Comparison of ENCODE assay signal across 19 cellular contexts in the genomic region with DNA sequence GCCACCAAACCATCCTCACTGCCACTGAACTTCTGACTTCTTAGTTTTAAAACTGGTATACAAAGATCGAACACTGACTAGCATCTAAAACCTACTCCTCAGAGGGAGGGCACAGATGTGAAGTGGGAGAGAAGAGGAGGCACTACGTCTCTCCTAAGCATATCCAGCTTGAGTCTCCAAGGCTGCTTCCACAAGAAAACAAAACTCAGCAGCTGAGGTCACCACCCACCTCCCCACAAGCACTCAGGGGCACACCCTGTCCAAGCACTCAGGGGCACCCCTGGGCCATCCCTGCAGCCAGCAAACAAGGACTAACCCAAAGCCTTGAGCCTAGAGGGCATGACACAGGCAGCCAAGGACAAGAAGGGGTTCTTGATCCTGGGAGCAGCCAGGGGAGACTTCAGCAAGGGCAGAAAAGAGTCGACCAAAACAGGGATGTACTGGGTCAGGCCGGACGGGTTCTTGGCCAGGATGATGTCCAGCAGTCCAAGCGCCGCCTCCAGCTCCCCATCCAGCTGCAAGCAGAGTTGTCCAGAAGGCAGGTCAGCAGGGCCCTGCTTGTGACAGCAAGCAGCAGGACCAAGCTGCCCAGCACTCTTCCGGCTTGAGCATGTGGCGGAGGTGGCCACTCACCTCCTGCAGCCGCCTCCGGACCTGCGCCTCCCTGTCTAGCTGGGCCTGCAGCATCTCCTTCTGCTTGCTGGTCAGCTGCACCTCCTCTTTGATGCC. TPM values are rescaled to one million over a fixed set of nuclear protein-coding genes. Genes with fewer than 3 reads are reported as not detected.
DNase-seq lines count a peak whose midpoint lies in the region; ATAC-seq and TF ChIP-seq lines count a peak whose summit lies in the region.
"Had no signal": no experiment of that assay in that cellular context is flagged by ENCODE, and none has a peak within 500 bp of the region (broad histone marks: within the 10 kb centered on the region; RNA-seq: fewer than 3 reads in every experiment).

No MANE protein-coding gene starts in this region.

- peak overlapping the region; percentile 26 for H3K27ac ChIP-seq in RWPE1
- H3K27ac ChIP-seq in neuronal stem cell (replicated peaks; ENCODE audit: low read length): no peak overlapping the region
- H3K27ac ChIP-seq in tibial nerve: no peak overlapping the region
- H3K27ac ChIP-seq: KMS-11 had no signal

- no peak overlapping the region for H2AK5ac ChIP-seq in neuronal stem cell (ENCODE audit: low read depth, low read length)

- H2AFZ ChIP-seq in neuronal stem cell (ENCODE audit: low read length): no peak overlapping the region
- H2AFZ ChIP-seq: GM23338 had no signal

- H2BK5ac ChIP-seq in neuronal stem cell (ENCODE audit: low read length): no peak overlapping the region

- TF ChIP-seq CTCF in activated CD8-positive, alpha-beta T cell treated with anti-CD3 and anti-CD28 coated beads for 36 hours (IDR thresholded peaks at IDR 0.05): no peak
- TF ChIP-seq CTCF in RWPE1 (conservative IDR thresholded peaks at IDR 0.05; ENCODE audit: low read depth) (no peak), tibial nerve (IDR thresholded peaks at IDR 0.05) (no peak)

- H3K4me3 ChIP-seq in neuronal stem cell (ENCODE audit: low read length in 2 of 2) (no peak overlapping the region), tibial nerve (no peak overlapping the region)
- H3K4me3 ChIP-seq: GM23338 had no signal

- peaks cover 16% of the 10 kb centered on the region for H3K4me1 Mint-ChIP-seq in activated CD8-positive, alpha-beta T cell treated with anti-CD3 and anti-CD28 coated beads, Interleukin-2, amount 10 ng/mL, durations not matched to agents 7 days and 5 days (ENCODE audit: low read depth)
- H3K4me1 Mint-ChIP-seq in activated CD8-positive, alpha-beta T cell treated with anti-CD3 and anti-CD28 coated beads for 36 hours (ENCODE audit: low read depth): no peaks in the 10 kb centered on the region
- H3K4me1 Mint-ChIP-seq: GM23338 had no signal

- H4K8ac ChIP-seq in neuronal stem cell (ENCODE audit: low read depth, low read length): no peak overlapping the region

- H3K14ac ChIP-seq in neuronal stem cell (ENCODE audit: low read length): no peak overlapping the region

- H3K4me1 ChIP-seq in neuronal stem cell (ENCODE audit: control insufficient read depth in 2 of 2, insufficient read depth in 1 of 2, low read depth in 1 of 2, low read length in 2 of 2): no peaks in the 10 kb centered on the region
- no peaks in the 10 kb centered on the region for H3K4me1 ChIP-seq in tibial nerve

- no peak overlapping the region for H3K4me2 ChIP-seq in neuronal stem cell (ENCODE audit: insufficient read depth, low read length, poor library complexity, severe bottlenecking)
- H3K4me2 ChIP-seq: GM23338, KMS-11 had no signal

- H3K4ac ChIP-seq in neuronal stem cell (ENCODE audit: low read length): no peak overlapping the region

- no peak for DNase-seq in activated CD8-positive, alpha-beta T cell treated with anti-CD3 and anti-CD28 coated beads, Interleukin-2, amount 10 ng/mL, durations not matched to agents 7 days and 5 days
- DNase-seq in activated CD8-positive, alpha-beta T cell treated with anti-CD3 and anti-CD28 coated beads for 36 hours: no peak
- DNase-seq in RWPE1 (ENCODE audit: low spot score) (no peak), left cardiac atrium (peak; percentile 35), neuronal stem cell (ENCODE audit: low spot score) (no peak), tibial nerve (ENCODE audit: low spot score in 2 of 2) (no peak), NCI-H1436 (lab: John Stamatoyannopoulos, UW) (no peak)
- DNase-seq: 8988T; CD8-positive, alpha-beta memory T cell; DMS79; NCI-H1436 treated with DMSO at 0.1 percent for 48 hours; NCI-H2029 treated with DMSO at 0.1 percent for 48 hours; NCI-H2171 treated with DMSO at 0.1 percent for 48 hours; NCI-H446 treated with DMSO at 0.1 percent for 48 hours; NCI-H748 treated with DMSO at 0.1 percent for 48 hours; PC-3 had no signal

- H3K36me3 ChIP-seq in neuronal stem cell (replicated peaks in 1 of 2; ENCODE audit: control insufficient read depth in 2 of 2, insufficient read depth in 2 of 2, low read length in 2 of 2): peaks cover 87 to 98% of the 10 kb centered on the region in 2 donors
- H3K36me3 ChIP-seq in tibial nerve: peaks cover 5 to 100% (median 55%) of the 10 kb centered on the region in 3 donors

- H3K23ac ChIP-seq in neuronal stem cell (ENCODE audit: low read depth, low read length, poor library complexity): peak overlapping the region; percentile 34

- no peak overlapping the region for H3K4me3 Mint-ChIP-seq in activated CD8-positive, alpha-beta T cell treated with anti-CD3 and anti-CD28 coated beads, Interleukin-2, amount 10 ng/mL, durations not matched to agents 7 days and 5 days
- no peak overlapping the region for H3K4me3 Mint-ChIP-seq in activated CD8-positive, alpha-beta T cell treated with anti-CD3 and anti-CD28 coated beads for 36 hours
- H3K4me3 Mint-ChIP-seq: CD8-positive, alpha-beta memory T cell; GM23338 had no signal

- no peaks in the 10 kb centered on the region for H3K27me3 Mint-ChIP-seq in activated CD8-positive, alpha-beta T cell treated with anti-CD3 and anti-CD28 coated beads, Interleukin-2, amount 10 ng/mL, durations not matched to agents 7 days and 5 days (ENCODE audit: low read depth)
- H3K27me3 Mint-ChIP-seq in activated CD8-positive, alpha-beta T cell treated with anti-CD3 and anti-CD28 coated beads for 36 hours: no peaks in the 10 kb centered on the region
- H3K27me3 Mint-ChIP-seq: CD8-positive, alpha-beta memory T cell had no signal

- no peak overlapping the region for H3K9ac ChIP-seq in neuronal stem cell (ENCODE audit: low read depth, low read length, poor library complexity)
- H3K9ac ChIP-seq: KMS-11 had no signal

- TF ChIP-seq EP300 in tibial nerve (IDR thresholded peaks at IDR 0.05): no peak

- intact Hi-C loops in activated CD8-positive, alpha-beta T cell treated with anti-CD3 and anti-CD28 coated beads for 36 hours (cut with micrococcal nuclease): no loop called here
- intact Hi-C loops in left cardiac atrium (cut with DNase I): no loop called here

- CTCF ChIA-PET in activated CD8-positive, alpha-beta T cell treated with anti-CD3 and anti-CD28 coated beads, Interleukin-2, amount 10 ng/mL, durations not matched to agents 7 days and 5 days (lab: Charles Lee): no interaction called here
- CTCF ChIA-PET in activated CD8-positive, alpha-beta T cell treated with anti-CD3 and anti-CD28 coated beads for 36 hours (lab: Charles Lee): interaction anchor here (0.8 kb wide), 1 partner anchor 25 kb away, joined by 3 read pairs; no protein-coding TSS in a partner anchor
- CTCF ChIA-PET in RWPE1 (lab: Yijun Ruan, JAX): interaction anchor here (0.7 kb wide), 1 partner anchor 92 kb away, joined by 3 read pairs; no protein-coding TSS in a partner anchor

- no peak for TF ChIP-seq POLR2A in tibial nerve (IDR thresholded peaks at IDR 0.05)

- H3K18ac ChIP-seq in neuronal stem cell (ENCODE audit: low read length): no peak overlapping the region

- ATAC-seq in activated CD8-positive, alpha-beta T cell treated with anti-CD3 and anti-CD28 coated beads, Interleukin-2, amount 10 ng/mL, durations not matched to agents 7 days and 5 days: no peak
- no peak for ATAC-seq in activated CD8-positive, alpha-beta T cell treated with anti-CD3 and anti-CD28 coated beads for 36 hours
- peak in 1 of 2 donors; percentile 51 for ATAC-seq in left cardiac atrium
- ATAC-seq in HG02981 (IDR thresholded peaks at IDR 0.05; ENCODE audit: unreplicated experiment): no peak
- ATAC-seq: GM23338, PC-3 had no signal

- H3K27me3 ChIP-seq in neuronal stem cell (ENCODE audit: control insufficient read depth in 3 of 3, insufficient read depth in 3 of 3, low read depth in 1 of 3, low read length in 3 of 3): no peaks in the 10 kb centered on the region
- no peaks in the 10 kb centered on the region for H3K27me3 ChIP-seq in tibial nerve

- H4K91ac ChIP-seq in neuronal stem cell (ENCODE audit: low read depth, low read length, poor library complexity): no peak overlapping the region

- H3K79me1 ChIP-seq in neuronal stem cell (ENCODE audit: low read depth, low read length): no peaks in the 10 kb centered on the region

- no peak overlapping the region for H2BK15ac ChIP-seq in neuronal stem cell (ENCODE audit: low read length)

- H3K27ac Mint-ChIP-seq in activated CD8-positive, alpha-beta T cell treated with anti-CD3 and anti-CD28 coated beads, Interleukin-2, amount 10 ng/mL, durations not matched to agents 7 days and 5 days: peak overlapping the region; percentile 34
- no peak overlapping the region for H3K27ac Mint-ChIP-seq in activated CD8-positive, alpha-beta T cell treated with anti-CD3 and anti-CD28 coated beads for 36 hours
- H3K27ac Mint-ChIP-seq: GM23338 had no signal

- POLR2A ChIA-PET in activated CD8-positive, alpha-beta T cell treated with anti-CD3 and anti-CD28 coated beads, Interleukin-2, amount 10 ng/mL, durations not matched to agents 7 days and 5 days (lab: Charles Lee): no interaction called here
- POLR2A ChIA-PET in activated CD8-positive, alpha-beta T cell treated with anti-CD3 and anti-CD28 coated beads for 36 hours (lab: Charles Lee): interaction anchor here (1.0 to 1.7 kb wide), 5 partner anchors 9 to 43 kb away, joined by 3 to 5 read pairs (median 3); a partner anchor contains a TSS
- POLR2A ChIA-PET in RWPE1 (lab: Yijun Ruan, JAX; ENCODE audit: low non-redundant PET): no interaction called here

- WGBS in neuronal stem cell (ENCODE audit: extremely low coverage in 2 of 2, insufficient read length in 2 of 2, insufficient replicate concordance in 1 of 2), 2 donors: no CpG with 5 or more reads among the region's 12 CpGs
- WGBS in tibial nerve, 2 donors: 78 to 79% methylated on average over 12 of the region's 12 CpGs

- H2BK120ac ChIP-seq in neuronal stem cell (ENCODE audit: low read depth, low read length): no peak overlapping the region

- H3K9me3 ChIP-seq in neuronal stem cell (replicated peaks in 1 of 2; ENCODE audit: control insufficient read depth in 2 of 2, insufficient read depth in 1 of 2, low read depth in 1 of 2, low read length in 2 of 2) (peaks cover 0 to 5% of the 10 kb centered on the region in 2 donors), tibial nerve (no peaks in the 10 kb centered on the region)

- H2BK12ac ChIP-seq in neuronal stem cell (ENCODE audit: low read length): no peak overlapping the region

- no peaks in the 10 kb centered on the region for H3K9me3 Mint-ChIP-seq in activated CD8-positive, alpha-beta T cell treated with anti-CD3 and anti-CD28 coated beads, Interleukin-2, amount 10 ng/mL, durations not matched to agents 7 days and 5 days (ENCODE audit: insufficient read depth)
- no peaks in the 10 kb centered on the region for H3K9me3 Mint-ChIP-seq in activated CD8-positive, alpha-beta T cell treated with anti-CD3 and anti-CD28 coated beads for 36 hours
- H3K9me3 Mint-ChIP-seq: CD8-positive, alpha-beta memory T cell; GM23338 had no signal

- peaks cover 70% of the 10 kb centered on the region for H3K36me3 Mint-ChIP-seq in activated CD8-positive, alpha-beta T cell treated with anti-CD3 and anti-CD28 coated beads, Interleukin-2, amount 10 ng/mL, durations not matched to agents 7 days and 5 days (ENCODE audit: low read depth)
- peaks cover 63% of the 10 kb centered on the region for H3K36me3 Mint-ChIP-seq in activated CD8-positive, alpha-beta T cell treated with anti-CD3 and anti-CD28 coated beads for 36 hours (ENCODE audit: low read depth)

RNA-seq across cellular contexts. Expression of a gene that starts 34.8 kb away (rescaled TPM):
- total RNA-seq in activated CD8-positive, alpha-beta T cell treated with anti-CD3 and anti-CD28 coated beads, Interleukin-2, amount 10 ng/mL, durations not matched to agents 7 days and 5 days: 100 to 1,000 TPM; 109 to 112 TPM
- 100 to 1,000 TPM; 130 to 137 TPM for total RNA-seq in activated CD8-positive, alpha-beta T cell treated with anti-CD3 and anti-CD28 coated beads for 36 hours
- total RNA-seq in left cardiac atrium: 10 to 100 TPM; 36.1 to 51.9 TPM
- 20.7 TPM for polyA plus RNA-seq in neuronal stem cell (2013, experiment 1 of 2)
- polyA plus RNA-seq in neuronal stem cell (2013, experiment 2 of 2): 19.8 TPM
- 100 to 1,000 TPM in 2 of 4 donors, 10 to 100 TPM in 2; 44.6 to 138 (median 106) TPM for total RNA-seq in tibial nerve

RNA-seq across cellular contexts. Expression of a gene that starts 41.2 kb away (rescaled TPM):
- total RNA-seq in activated CD8-positive, alpha-beta T cell treated with anti-CD3 and anti-CD28 coated beads, Interleukin-2, amount 10 ng/mL, durations not matched to agents 7 days and 5 days: 1,000 to 10,000 TPM; 2,051 to 2,121 TPM
- 1,000 to 10,000 TPM; 4,421 to 4,585 TPM for total RNA-seq in activated CD8-positive, alpha-beta T cell treated with anti-CD3 and anti-CD28 coated beads for 36 hours
- total RNA-seq in left cardiac atrium (1,000 to 10,000 TPM; 1,049 to 1,054 TPM), tibial nerve (1,000 to 10,000 TPM; 1,234 to 2,921 (median 1,418) TPM)
- 4,689 TPM for polyA plus RNA-seq in neuronal stem cell (2013, experiment 1 of 2)
- polyA plus RNA-seq in neuronal stem cell (2013, experiment 2 of 2): 4,697 TPM

RNA-seq across cellular contexts. Expression of a gene that starts 43.1 kb away (rescaled TPM):
- total RNA-seq in activated CD8-positive, alpha-beta T cell treated with anti-CD3 and anti-CD28 coated beads, Interleukin-2, amount 10 ng/mL, durations not matched to agents 7 days and 5 days: 10 to 100 TPM; 61.0 to 64.6 TPM
- total RNA-seq in activated CD8-positive, alpha-beta T cell treated with anti-CD3 and anti-CD28 coated beads for 36 hours: 10 to 100 TPM; 38.2 to 41.5 TPM
- total RNA-seq in left cardiac atrium (10 to 100 TPM; 26.7 to 42.2 TPM), tibial nerve (10 to 100 TPM; 22.8 to 30.8 (median 26.2) TPM)
- polyA plus RNA-seq in neuronal stem cell (2013, experiment 1 of 2): 26.6 TPM
- 25.6 TPM for polyA plus RNA-seq in neuronal stem cell (2013, experiment 2 of 2)
